ENCODE assay signal across 8 cellular contexts in the genomic region with DNA sequence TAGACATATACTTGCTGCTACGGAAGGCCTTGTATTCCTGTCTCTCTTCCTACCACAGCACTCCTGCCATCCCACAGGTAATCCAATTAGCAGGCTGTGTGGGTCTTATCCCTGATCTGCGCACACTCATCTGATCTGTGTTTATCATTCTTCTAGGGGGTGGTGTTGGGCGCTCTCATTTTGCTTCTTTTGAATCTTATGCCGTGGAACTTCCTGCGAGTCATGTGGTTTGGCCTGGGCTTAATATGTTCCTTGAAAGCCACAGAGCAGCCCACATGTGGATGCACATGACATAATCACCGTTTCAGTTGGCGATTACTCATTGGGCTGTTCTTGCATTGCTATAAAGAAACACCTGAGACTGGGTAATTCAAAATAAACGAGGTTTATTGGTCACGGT. TPM values are rescaled to one million over a fixed set of nuclear protein-coding genes. Genes with fewer than 3 reads are reported as not detected.
A peak's percentile ranks its signal among the peaks of the same experiment; 100 is the strongest.
DNase-seq lines count a peak whose midpoint lies in the region; FAIRE-seq and TF ChIP-seq lines count a peak whose summit lies in the region.

No MANE protein-coding gene starts in this region.

- no TSS peak for BruUV-seq in Caco-2 (replicated peaks; lab: Mats Ljungman, UMichigan)

- no peak overlapping the region for H3K4me3 ChIP-seq in sigmoid colon
- H3K4me3 ChIP-seq in kidney (ENCODE audit: low read length in 2 of 2) = no peak overlapping the region
- H3K4me3 ChIP-seq in Caco-2 (ENCODE audit: low read depth, low read length) = no peak overlapping the region

- TF ChIP-seq CTCF in sigmoid colon (IDR thresholded peaks at IDR 0.05) (no peak), kidney (IDR thresholded peaks at IDR 0.05; ENCODE audit: borderline replicate concordance, extremely low read depth, insufficient read depth) (no peak), Caco-2 (IDR thresholded peaks at IDR 0.05; ENCODE audit: insufficient read depth in 1 of 2, low read depth in 1 of 2, low read length in 1 of 2, severe bottlenecking in 1 of 2, unreplicated experiment in 1 of 2) (no peak)

- H3K9me3 Mint-ChIP-seq in dendritic cell treated with granulocyte-macrophage colony-stimulating factor and Interleukin-4, amounts not matched to agents 40 ng/mL and 50 ng/mL, for 4 days = no peaks in the 10 kb centered on the region
- H3K9me3 Mint-ChIP-seq in Caco-2 (ENCODE audit: unreplicated experiment) = no peaks in the 10 kb centered on the region

- peak overlapping the region; percentile 41 for H3K27ac Mint-ChIP-seq in dendritic cell treated with granulocyte-macrophage colony-stimulating factor and Interleukin-4, amounts not matched to agents 40 ng/mL and 50 ng/mL, for 4 days
- H3K27ac Mint-ChIP-seq in Caco-2 (ENCODE audit: unreplicated experiment) = no peak overlapping the region

- peak; percentile 88 for DNase-seq in HCEC 1CT
- DNase-seq in activated CD4-positive, alpha-beta T cell treated with anti-CD3 and anti-CD28 coated beads for 4 hours = peak; percentile 73 to 76
- DNase-seq in stimulated activated CD4-positive, alpha-beta T cell treated with anti-CD3 and anti-CD28 coated beads, TNF-alpha, amount 100 ng/mL, for 4 hours (ENCODE audit: low read depth in 3 of 3) = peak in 2 of 3 experiments; percentile 57 to 63
- DNase-seq in sigmoid colon = no peak
- no peak for DNase-seq in kidney
- DNase-seq in NCI-H1092 (lab: John Stamatoyannopoulos, UW) = no peak
- no peak for DNase-seq in Caco-2

- no peak for TF ChIP-seq POLR2A in sigmoid colon (IDR thresholded peaks at IDR 0.05)

- peaks cover 23% of the 10 kb centered on the region for H3K36me3 Mint-ChIP-seq in dendritic cell treated with granulocyte-macrophage colony-stimulating factor and Interleukin-4, amounts not matched to agents 40 ng/mL and 50 ng/mL, for 4 days (ENCODE audit: low read depth)
- no peaks in the 10 kb centered on the region for H3K36me3 Mint-ChIP-seq in Caco-2 (ENCODE audit: insufficient read depth, unreplicated experiment)

- no peak overlapping the region for H3K27ac ChIP-seq in sigmoid colon
- no peak overlapping the region for H3K27ac ChIP-seq in kidney (ENCODE audit: low read depth in 2 of 2, low read length in 2 of 2)

- peaks cover 0 to 56% (median 37%) of the 10 kb centered on the region in 4 donors for H3K4me1 ChIP-seq in sigmoid colon
- peaks cover 24 to 32% of the 10 kb centered on the region in 2 donors for H3K4me1 ChIP-seq in kidney (ENCODE audit: control insufficient read depth in 1 of 2, insufficient read depth in 1 of 2, low read depth in 1 of 2, low read length in 2 of 2)
- 0 out of 2 replicates have a peak, but pooled peaks cover 11% of the 10 kb centered on the region for H3K4me1 ChIP-seq in Caco-2

- POLR2A ChIA-PET in Caco-2 (lab: Charles Lee) = no interaction called here

- H3K9ac ChIP-seq in kidney (ENCODE audit: low read length in 2 of 2) = no peak overlapping the region

- H3K9me3 ChIP-seq in sigmoid colon (no peaks in the 10 kb centered on the region), kidney (ENCODE audit: control insufficient read depth in 1 of 2, low read length in 2 of 2) (no peaks in the 10 kb centered on the region), Caco-2 (no peaks in the 10 kb centered on the region)

- TF ChIP-seq EP300 in sigmoid colon (IDR thresholded peaks at IDR 0.05) = no peak

- no peak overlapping the region for H3K4me3 Mint-ChIP-seq in dendritic cell treated with granulocyte-macrophage colony-stimulating factor and Interleukin-4, amounts not matched to agents 40 ng/mL and 50 ng/mL, for 4 days
- no peak overlapping the region for H3K4me3 Mint-ChIP-seq in Caco-2 (ENCODE audit: unreplicated experiment)

- 51 to 74% methylated on average over 9 of the region's 9 CpGs for WGBS in sigmoid colon, 2 donors

- H3K4me1 Mint-ChIP-seq in dendritic cell treated with granulocyte-macrophage colony-stimulating factor and Interleukin-4, amounts not matched to agents 40 ng/mL and 50 ng/mL, for 4 days (ENCODE audit: low read depth) = peaks cover 95% of the 10 kb centered on the region
- no peaks in the 10 kb centered on the region for H3K4me1 Mint-ChIP-seq in Caco-2 (ENCODE audit: low read depth, unreplicated experiment)

- intact Hi-C loops in dendritic cell treated with granulocyte-macrophage colony-stimulating factor and Interleukin-4, amounts not matched to agents 40 ng/mL and 50 ng/mL, for 4 days (cut with micrococcal nuclease) = no loop called here
- intact Hi-C loops in sigmoid colon (cut with DNase I) (loop anchor here (5.0 kb wide), 1 partner anchor 173 kb away; no protein-coding TSS in a partner anchor), kidney (cut with DNase I) (no loop called here), Caco-2 (cut with micrococcal nuclease; ENCODE audit: unreplicated experiment) (no loop called here)

- no peaks in the 10 kb centered on the region for H3K27me3 Mint-ChIP-seq in dendritic cell treated with granulocyte-macrophage colony-stimulating factor and Interleukin-4, amounts not matched to agents 40 ng/mL and 50 ng/mL, for 4 days
- peaks cover 2% of the 10 kb centered on the region for H3K27me3 Mint-ChIP-seq in Caco-2 (ENCODE audit: insufficient read depth, unreplicated experiment)

- CTCF ChIA-PET in Caco-2 (lab: Charles Lee) = no interaction called here

- H3K27me3 ChIP-seq in sigmoid colon (no peaks in the 10 kb centered on the region), Caco-2 (replicated peaks; ENCODE audit: control insufficient read depth, insufficient read depth, low read length) (0 out of 2 replicates have a peak, but pooled peaks cover 1% of the 10 kb centered on the region)

- FAIRE-seq in kidney (lab: Jason Lieb, UNC) = no peak

- no peaks in the 10 kb centered on the region for H3K36me3 ChIP-seq in sigmoid colon
- no peaks in the 10 kb centered on the region for H3K36me3 ChIP-seq in kidney (ENCODE audit: control insufficient read depth in 1 of 2, insufficient read depth in 2 of 2, low read length in 2 of 2)
- H3K36me3 ChIP-seq in Caco-2 (ENCODE audit: control insufficient read depth, insufficient read depth, low read length) = no peaks in the 10 kb centered on the region

RNA-seq across cellular contexts. Expression of gene RASA3, which starts 7.5 kb away (rescaled TPM):
- total RNA-seq in sigmoid colon (10 to 100 TPM; 15.0 to 22.4 (median 17.8) TPM), kidney (28.8 TPM), Caco-2 (2022) (0.88 and 0.95 TPM in 2 replicates)
- polyA plus RNA-seq in sigmoid colon (10 to 100 TPM in 1 of 3 donors, 1 to 10 TPM in 2; 4.2 to 16.9 (median 5.4) TPM), kidney (ENCODE audit: insufficient read depth, low read depth, low replicate concordance) (4.2 TPM)

RNA-seq across cellular contexts. Expression of gene CFAP97D2, which starts 54.1 kb away (rescaled TPM):
- total RNA-seq in sigmoid colon = not detected
- under 1 TPM in 1 of 3 donors, not detected in 2; 0.04 TPM for polyA plus RNA-seq in sigmoid colon
- total RNA-seq in kidney = not detected
- polyA plus RNA-seq in kidney (ENCODE audit: insufficient read depth, low read depth, low replicate concordance) = not detected
- total RNA-seq in Caco-2 (2022) = not detected in 2 replicates

Comparison
In these comparisons a context has a peak if more than half of its experiments do, and no peak if none do; other contexts are left out.
1. DNase-seq: peak in HCEC 1CT (single experiment), activated CD4-positive, alpha-beta T cell treated with anti-CD3 and anti-CD28 coated beads for 4 hours (2 of 2) and stimulated activated CD4-positive, alpha-beta T cell treated with anti-CD3 and anti-CD28 coated beads, TNF-alpha, amount 100 ng/mL, for 4 hours (2 of 3); none in sigmoid colon (single experiment), kidney (single experiment), NCI-H1092 (single experiment) and Caco-2 (0 of 2).